Comparison of ENCODE assay signal across 19 cellular contexts in genomic region chr1:93990010-93990409, GRCh38.
"Had no signal": no experiment of that assay in that cellular context is flagged by ENCODE, and none has a peak within 500 bp of the region (broad histone marks: within the 10 kb centered on the region; RNA-seq: fewer than 3 reads in every experiment).

No MANE protein-coding gene starts in this region.

- H3K27me3 ChIP-seq: body of pancreas, foreskin keratinocyte had no signal

- DNase-seq: activated CD4-positive, alpha-beta T cell treated with anti-CD3 and anti-CD28 coated beads, Interleukin-2, amount 50 U/mL, for 4 hours; activated CD4-positive, CD25-positive, alpha-beta regulatory T cell treated with anti-CD3 and anti-CD28 coated beads, Interleukin-2, amount 50 U/mL, for 72 hours; activated gamma-delta T cell; activated T-cell treated with anti-CD3 and anti-CD28 coated beads, Interleukin-2, amount 50 U/mL, for 48 hours; amniotic stem cell; body of pancreas; central memory CD4-positive, alpha-beta T cell; foreskin keratinocyte; glutamatergic neuron; nephron progenitor cell; stimulated activated CD4-positive, alpha-beta T cell treated with anti-CD3 and anti-CD28 coated beads, Interleukin-15, amount 100 ng/mL, for 24 hours; stimulated activated CD4-positive, alpha-beta T cell treated with anti-CD3 and anti-CD28 coated beads, Interleukin-4, amount 100 ng/mL, for 1 hour; stimulated activated naive CD4-positive, alpha-beta T cell; substantia nigra had no signal

- H3K9me3 Mint-ChIP-seq: activated naive CD4-positive, alpha-beta T cell treated with anti-CD3 and anti-CD28 coated beads, Interleukin-2, amount 50 U/mL, for 72 hours; nephron progenitor cell; type B pancreatic cell had no signal

- H3K27ac ChIP-seq: body of pancreas, coronary artery, foreskin keratinocyte, SJSA1 had no signal

- H3K27ac Mint-ChIP-seq: activated naive CD4-positive, alpha-beta T cell treated with anti-CD3 and anti-CD28 coated beads, Interleukin-2, amount 50 U/mL, for 72 hours had no signal

- FAIRE-seq: endothelial cell of umbilical vein had no signal

- H3K4me1 ChIP-seq: body of pancreas had no signal

- H3K4me3 ChIP-seq: body of pancreas, coronary artery, SJSA1 had no signal

- H3K4me3 Mint-ChIP-seq: nephron progenitor cell, type B pancreatic cell had no signal

- ATAC-seq: activated naive CD4-positive, alpha-beta T cell treated with anti-CD3 and anti-CD28 coated beads, Interleukin-2, amount 50 U/mL, for 72 hours; body of pancreas; foreskin keratinocyte had no signal

- H3K9me3 ChIP-seq: body of pancreas, SJSA1 had no signal

- H3K27me3 Mint-ChIP-seq: type B pancreatic cell had no signal

- H3K36me3 ChIP-seq: SJSA1 had no signal

- H3K36me3 Mint-ChIP-seq: activated naive CD4-positive, alpha-beta T cell treated with anti-CD3 and anti-CD28 coated beads, Interleukin-2, amount 50 U/mL, for 72 hours; type B pancreatic cell had no signal
